In the genomic region with DNA sequence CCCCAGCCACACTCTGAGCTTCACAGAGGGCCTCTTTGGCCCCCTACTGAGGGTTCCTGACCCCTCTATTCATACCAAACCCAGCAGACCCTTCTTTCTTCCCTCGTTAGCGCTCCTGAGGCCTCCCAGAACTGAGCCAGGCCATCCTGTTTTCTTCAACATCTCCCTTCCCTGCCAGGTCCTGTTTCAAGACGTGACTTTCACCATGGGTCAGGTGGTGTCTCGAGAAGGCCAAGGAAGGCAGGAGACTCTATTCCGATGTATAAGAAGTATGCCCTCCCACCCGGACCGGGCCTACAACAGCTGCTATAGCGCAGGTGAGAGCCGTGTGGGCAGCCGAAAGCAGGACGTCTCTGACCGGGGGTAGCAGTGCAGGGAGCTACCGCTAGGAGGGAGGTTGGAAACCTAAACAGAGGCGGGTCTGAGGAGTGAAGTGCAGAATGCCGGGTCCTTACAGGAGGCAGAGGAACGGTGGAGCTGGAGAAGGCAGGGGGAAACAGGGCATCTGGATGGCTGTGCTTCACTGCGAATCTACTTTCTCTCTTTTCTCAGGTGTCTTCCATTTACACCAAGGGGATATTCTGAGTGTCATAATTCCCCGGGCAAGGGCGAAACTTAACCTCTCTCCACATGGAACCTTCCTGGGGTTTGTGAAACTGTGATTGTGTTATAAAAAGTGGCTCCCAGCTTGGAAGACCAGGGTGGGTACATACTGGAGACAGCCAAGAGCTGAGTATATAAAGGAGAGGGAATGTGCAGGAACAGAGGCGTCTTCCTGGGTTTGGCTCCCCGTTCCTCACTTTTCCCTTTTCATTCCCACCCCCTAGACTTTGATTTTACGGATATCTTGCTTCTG, we compare ENCODE assay signal across 8 cellular contexts. TPM values are rescaled to one million over a fixed set of nuclear protein-coding genes. Genes with fewer than 3 reads are reported as not detected.
DNase-seq lines count a peak whose midpoint lies in the region; ATAC-seq and TF ChIP-seq lines count a peak whose summit lies in the region.

No MANE protein-coding gene starts in this region.

- H3K4me3 ChIP-seq in BLaER1, result peak overlapping the region; percentile 94
- H3K4me3 ChIP-seq in HUES48 (ENCODE audit: low read depth, low read length), result peak overlapping the region; percentile 70
- H3K4me3 ChIP-seq in coronary artery, result peak overlapping the region; percentile 95
- H3K4me3 ChIP-seq in right lobe of liver, result peak overlapping the region in 2 of 3 donors; percentile 94 to 99

- ATAC-seq in right lobe of liver (peak; percentile 31 to 55 (median 36)), GM18868 (IDR thresholded peaks at IDR 0.05; ENCODE audit: unreplicated experiment) (no peak), GM21381 (IDR thresholded peaks at IDR 0.05; ENCODE audit: unreplicated experiment) (no peak)

- H3K4me1 ChIP-seq in BLaER1 (peaks cover 62% of the 10 kb centered on the region), HUES48 (ENCODE audit: control insufficient read depth, insufficient read depth, low read length) (peaks cover 43% of the 10 kb centered on the region), right lobe of liver (peaks cover 0 to 30% (median 15%) of the 10 kb centered on the region in 4 donors)

- peaks cover 24% of the 10 kb centered on the region for H3K36me3 ChIP-seq in BLaER1
- H3K36me3 ChIP-seq in HUES48 (ENCODE audit: control insufficient read depth, insufficient read depth, low read length), result peaks cover 21% of the 10 kb centered on the region
- peaks cover 0 to 12% (median under 1%) of the 10 kb centered on the region in 4 donors for H3K36me3 ChIP-seq in right lobe of liver

- H3K9me3 ChIP-seq in BLaER1, result no peaks in the 10 kb centered on the region
- H3K9me3 ChIP-seq in HUES48 (ENCODE audit: control insufficient read depth, insufficient read depth, low read length), result no peaks in the 10 kb centered on the region
- H3K9me3 ChIP-seq in right lobe of liver, result no peaks in the 10 kb centered on the region

- intact Hi-C loops in right lobe of liver (cut with DNase I), result loop anchor here (5.0 to 10.0 kb wide), 2 partner anchors 46 to 48 kb away; no protein-coding TSS in a partner anchor

- peaks cover 26% of the 10 kb centered on the region for H4K20me1 ChIP-seq in BLaER1

- H3K4me2 ChIP-seq in BLaER1, result peak overlapping the region; percentile 100

- WGBS in right lobe of liver (ENCODE audit: insufficient coverage, low coverage, low lambda C conversion rate, missing lambda C conversion rate), result 20% methylated on average over 22 of the region's 22 CpGs

- TF ChIP-seq POLR2A in right lobe of liver (IDR thresholded peaks at IDR 0.05), result no peak

- peak overlapping the region; percentile 96 for H3K9ac ChIP-seq in BLaER1
- no peak overlapping the region for H3K9ac ChIP-seq in HUES48 (ENCODE audit: low read depth, low read length)

- peak overlapping the region; percentile 94 for H3K27ac ChIP-seq in BLaER1
- H3K27ac ChIP-seq in HUES48 (ENCODE audit: low read depth, low read length), result peak overlapping the region; percentile 91
- peak overlapping the region; percentile 91 to 98 for H3K27ac ChIP-seq in coronary artery
- peak overlapping the region; percentile 8 to 79 (median 50) for H3K27ac ChIP-seq in right lobe of liver

- TF ChIP-seq CTCF in coronary artery (IDR thresholded peaks at IDR 0.05) (peak; percentile 7), right lobe of liver (IDR thresholded peaks at IDR 0.05) (peak; percentile 43 to 66 (median 46))

- H3K27me3 ChIP-seq in BLaER1, result no peaks in the 10 kb centered on the region
- H3K27me3 ChIP-seq in HUES48 (ENCODE audit: control insufficient read depth, insufficient read depth, low read length), result no peaks in the 10 kb centered on the region
- H3K27me3 ChIP-seq in right lobe of liver, result no peaks in the 10 kb centered on the region

- DNase-seq in T-helper 9 cell (peak; percentile 33), coronary artery (ENCODE audit: low spot score) (no peak), right lobe of liver (peak in 1 of 3 donors; percentile 64)
- peak in 5 of 6 experiments; percentile 15 to 50 (median 39) for DNase-seq in stimulated activated naive CD4-positive, alpha-beta T cell (lab: John Stamatoyannopoulos, UW)

RNA-seq across cellular contexts. Expression of gene SENP3, which starts 1.3 kb away (rescaled TPM):
- total RNA-seq in right lobe of liver, result 10 to 100 TPM; 12.3 to 33.9 (median 15.1) TPM

RNA-seq across cellular contexts. Expression of gene TNFSF13, which starts 1.9 kb away (rescaled TPM):
- total RNA-seq in right lobe of liver, result 10 to 100 TPM in 2 of 6 experiments, 1 to 10 TPM in 4; 4.3 to 13.0 (median 6.2) TPM

RNA-seq across cellular contexts. Expression of gene TNFSF12, which starts 11.5 kb away (rescaled TPM):
- 10 to 100 TPM in 4 of 6 experiments, 1 to 10 TPM in 2; 6.1 to 14.7 (median 11.4) TPM for total RNA-seq in right lobe of liver

RNA-seq across cellular contexts. Expression of gene CD68, which starts 19.0 kb away (rescaled TPM):
- 100 to 1,000 TPM in 1 of 6 experiments, 10 to 100 TPM in 5; 31.6 to 179 (median 51.1) TPM for total RNA-seq in right lobe of liver

RNA-seq across cellular contexts. Expression of gene MPDU1, which starts 23.3 kb away (rescaled TPM):
- total RNA-seq in right lobe of liver, result 100 to 1,000 TPM in 2 of 6 experiments, 10 to 100 TPM in 4; 54.2 to 199 (median 63.3) TPM

Comparison
In these comparisons a context has a peak if more than half of its experiments do, and no peak if none do; other contexts are left out.
1. ATAC-seq: peak in right lobe of liver (4 of 4); none in GM18868 (single experiment) and GM21381 (single experiment).
2. Peak in every context shown above with its lines, with median percentiles within 50 percentile points of each other: H3K27ac ChIP-seq and H3K4me3 ChIP-seq.